ENCODE assay signal across 1 cellular context in the genomic region with DNA sequence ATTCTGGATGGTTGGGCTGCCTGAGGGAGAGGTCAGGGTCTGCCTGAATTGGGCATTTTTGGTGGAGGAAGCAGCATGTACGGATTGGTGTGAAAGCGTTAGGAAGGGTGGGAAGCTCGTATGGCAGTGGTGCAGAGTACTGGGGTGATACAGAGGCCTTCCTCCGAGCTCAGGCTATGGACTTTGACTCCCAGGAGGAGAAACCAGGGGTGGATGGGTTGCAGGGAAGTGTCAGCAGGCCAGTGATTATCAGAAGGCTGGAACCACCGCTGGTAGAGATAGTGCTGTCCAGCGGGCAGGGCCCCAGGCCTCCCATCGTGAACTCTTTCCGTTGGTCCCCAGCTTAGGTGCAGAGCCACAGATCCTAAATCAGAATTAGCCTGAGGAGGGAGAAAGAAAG.
TF ChIP-seq lines count a peak whose summit lies in the region.

No MANE protein-coding gene starts in this region.

TF ChIP-seq in HepG2, 621 proteins besides CTCF, POLR2A, EP300 and RAD21:
- TF ChIP-seq, protein P1, sequence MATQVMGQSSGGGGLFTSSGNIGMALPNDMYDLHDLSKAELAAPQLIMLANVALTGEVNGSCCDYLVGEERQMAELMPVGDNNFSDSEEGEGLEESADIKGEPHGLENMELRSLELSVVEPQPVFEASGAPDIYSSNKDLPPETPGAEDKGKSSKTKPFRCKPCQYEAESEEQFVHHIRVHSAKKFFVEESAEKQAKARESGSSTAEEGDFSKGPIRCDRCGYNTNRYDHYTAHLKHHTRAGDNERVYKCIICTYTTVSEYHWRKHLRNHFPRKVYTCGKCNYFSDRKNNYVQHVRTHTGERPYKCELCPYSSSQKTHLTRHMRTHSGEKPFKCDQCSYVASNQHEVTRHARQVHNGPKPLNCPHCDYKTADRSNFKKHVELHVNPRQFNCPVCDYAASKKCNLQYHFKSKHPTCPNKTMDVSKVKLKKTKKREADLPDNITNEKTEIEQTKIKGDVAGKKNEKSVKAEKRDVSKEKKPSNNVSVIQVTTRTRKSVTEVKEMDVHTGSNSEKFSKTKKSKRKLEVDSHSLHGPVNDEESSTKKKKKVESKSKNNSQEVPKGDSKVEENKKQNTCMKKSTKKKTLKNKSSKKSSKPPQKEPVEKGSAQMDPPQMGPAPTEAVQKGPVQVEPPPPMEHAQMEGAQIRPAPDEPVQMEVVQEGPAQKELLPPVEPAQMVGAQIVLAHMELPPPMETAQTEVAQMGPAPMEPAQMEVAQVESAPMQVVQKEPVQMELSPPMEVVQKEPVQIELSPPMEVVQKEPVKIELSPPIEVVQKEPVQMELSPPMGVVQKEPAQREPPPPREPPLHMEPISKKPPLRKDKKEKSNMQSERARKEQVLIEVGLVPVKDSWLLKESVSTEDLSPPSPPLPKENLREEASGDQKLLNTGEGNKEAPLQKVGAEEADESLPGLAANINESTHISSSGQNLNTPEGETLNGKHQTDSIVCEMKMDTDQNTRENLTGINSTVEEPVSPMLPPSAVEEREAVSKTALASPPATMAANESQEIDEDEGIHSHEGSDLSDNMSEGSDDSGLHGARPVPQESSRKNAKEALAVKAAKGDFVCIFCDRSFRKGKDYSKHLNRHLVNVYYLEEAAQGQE (IDR thresholded peaks at IDR 0.05; ENCODE audit: borderline replicate concordance in 1 of 2, low read depth in 1 of 2, low read length in 2 of 2) = 0 out of 4 replicates have a peak, but pooled peaks of 1 of the 2 experiments have one; percentile 31
- TF ChIP-seq SALL1 (CRISPR knock-in tag; IDR thresholded peaks at IDR 0.05) (no peak), POGZ (CRISPR knock-in tag; IDR thresholded peaks at IDR 0.05) (0 out of 2 replicates have a peak, but pooled peaks have one; percentile 10), ZMYM2 (CRISPR knock-in tag; IDR thresholded peaks at IDR 0.05) (no peak), ZMYM3 (CRISPR knock-in tag; IDR thresholded peaks at IDR 0.05) (0 out of 2 replicates have a peak, but pooled peaks have one; percentile 29), HOXA7 (CRISPR knock-in tag; IDR thresholded peaks at IDR 0.05) (no peak), HNF4G (IDR thresholded peaks at IDR 0.05; ENCODE audit: borderline replicate concordance, low read depth, low read length) (peak; percentile 27; the same call in 1 of the 2 replicates), HNF4G (CRISPR knock-in tag; IDR thresholded peaks at IDR 0.05; ENCODE audit: borderline replicate concordance, low read depth) (0 out of 2 replicates have a peak, but pooled peaks have one; percentile 16), ZFX (CRISPR knock-in tag; IDR thresholded peaks at IDR 0.05; ENCODE audit: low read depth) (peak; percentile 30; the same call in 1 of the 2 replicates), HES4 (CRISPR knock-in tag; IDR thresholded peaks at IDR 0.05; ENCODE audit: borderline replicate concordance) (no peak), ZNF292 (CRISPR knock-in tag; IDR thresholded peaks at IDR 0.05; ENCODE audit: borderline replicate concordance, low read depth) (peak; percentile 49; the same call in 1 of the 2 replicates), HNF4A (CRISPR knock-in tag; IDR thresholded peaks at IDR 0.05) (peak; percentile 74), GFI1 (CRISPR knock-in tag; IDR thresholded peaks at IDR 0.05; ENCODE audit: borderline replicate concordance) (no peak), ZNF652 (CRISPR knock-in tag; IDR thresholded peaks at IDR 0.05; ENCODE audit: borderline replicate concordance, low read depth) (peak; percentile 49; the same call in 1 of the 2 replicates)
- TF ChIP-seq, protein P2, sequence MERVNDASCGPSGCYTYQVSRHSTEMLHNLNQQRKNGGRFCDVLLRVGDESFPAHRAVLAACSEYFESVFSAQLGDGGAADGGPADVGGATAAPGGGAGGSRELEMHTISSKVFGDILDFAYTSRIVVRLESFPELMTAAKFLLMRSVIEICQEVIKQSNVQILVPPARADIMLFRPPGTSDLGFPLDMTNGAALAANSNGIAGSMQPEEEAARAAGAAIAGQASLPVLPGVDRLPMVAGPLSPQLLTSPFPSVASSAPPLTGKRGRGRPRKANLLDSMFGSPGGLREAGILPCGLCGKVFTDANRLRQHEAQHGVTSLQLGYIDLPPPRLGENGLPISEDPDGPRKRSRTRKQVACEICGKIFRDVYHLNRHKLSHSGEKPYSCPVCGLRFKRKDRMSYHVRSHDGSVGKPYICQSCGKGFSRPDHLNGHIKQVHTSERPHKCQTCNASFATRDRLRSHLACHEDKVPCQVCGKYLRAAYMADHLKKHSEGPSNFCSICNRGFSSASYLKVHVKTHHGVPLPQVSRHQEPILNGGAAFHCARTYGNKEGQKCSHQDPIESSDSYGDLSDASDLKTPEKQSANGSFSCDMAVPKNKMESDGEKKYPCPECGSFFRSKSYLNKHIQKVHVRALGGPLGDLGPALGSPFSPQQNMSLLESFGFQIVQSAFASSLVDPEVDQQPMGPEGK (CRISPR knock-in tag; IDR thresholded peaks at IDR 0.05) = 0 out of 2 replicates have a peak, but pooled peaks have one; percentile 7
TF ChIP-seq in HepG2: peak in this region for 9.
